19 cellular contexts compared by ENCODE assay signal in the genomic region with DNA sequence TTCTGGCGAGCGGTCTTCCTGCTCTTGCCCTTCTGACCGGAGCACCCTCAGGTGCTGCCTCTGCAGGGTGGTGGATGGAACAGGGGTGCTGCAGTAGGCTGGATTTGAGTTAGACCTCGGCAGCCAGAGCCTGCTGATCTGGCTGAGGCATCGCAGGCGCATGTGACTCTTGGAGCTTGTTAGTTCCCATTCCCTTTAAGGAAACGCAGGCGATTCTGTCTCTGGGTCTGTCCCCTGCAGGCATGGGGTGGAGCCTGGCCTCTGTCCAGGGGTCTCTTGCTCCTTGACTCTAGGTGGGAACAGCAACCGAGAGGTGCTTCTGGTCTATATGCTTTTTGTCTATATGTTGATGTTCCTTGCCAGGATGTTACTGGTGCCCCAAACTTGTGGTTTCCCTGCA. TPM values are rescaled to one million over a fixed set of nuclear protein-coding genes. Genes with fewer than 3 reads are reported as not detected.
DNase-seq lines count a peak whose midpoint lies in the region; TF ChIP-seq lines count a peak whose summit lies in the region.
"Had no signal": no experiment of that assay in that cellular context is flagged by ENCODE, and none has a peak within 500 bp of the region (broad histone marks: within the 10 kb centered on the region; RNA-seq: fewer than 3 reads in every experiment).

No MANE protein-coding gene starts in this region.

- H3K27ac ChIP-seq in esophagus muscularis mucosa (replicated peaks in 1 of 4) (peak overlapping the region; percentile 84 to 92 (median 88)), sigmoid colon (peak overlapping the region; percentile 81 to 89 (median 84)), adrenal gland (no peak overlapping the region)
- H3K27ac ChIP-seq: ovary, PC-9, testis had no signal

- H3K27me3 Mint-ChIP-seq in mesothelial cell of epicardium (ENCODE audit: low read depth): peaks cover 46% of the 10 kb centered on the region

- TF ChIP-seq CTCF in esophagus muscularis mucosa (IDR thresholded peaks at IDR 0.05) (no peak), mesothelial cell of epicardium (IDR thresholded peaks at IDR 0.05; ENCODE audit: unreplicated experiment) (no peak), sigmoid colon (IDR thresholded peaks at IDR 0.05) (no peak), adrenal gland (IDR thresholded peaks at IDR 0.05) (no peak)

- 58% methylated on average over 3 of the region's 9 CpGs for WGBS in esophagus muscularis mucosa
- 13 to 64% methylated on average over 9 of the region's 9 CpGs for WGBS in sigmoid colon, 2 donors
- 74 to 81% (median 76%) methylated on average over 6 to 9 of the region's 9 CpGs for WGBS in adrenal gland, 4 donors

- no peaks in the 10 kb centered on the region for H3K9me3 ChIP-seq in NT2/D1 (ENCODE audit: insufficient read depth, low read length)
- H3K9me3 ChIP-seq in esophagus muscularis mucosa: no peaks in the 10 kb centered on the region
- no peaks in the 10 kb centered on the region for H3K9me3 ChIP-seq in sigmoid colon
- no peaks in the 10 kb centered on the region for H3K9me3 ChIP-seq in adrenal gland (replicated peaks in 1 of 3)
- H3K9me3 ChIP-seq: ovary, testis had no signal

- H3K36me3 Mint-ChIP-seq in mesothelial cell of epicardium: no peaks in the 10 kb centered on the region
- H3K36me3 Mint-ChIP-seq: activated CD8-positive, alpha-beta memory T cell treated with anti-CD3 and anti-CD28 coated beads, Interleukin-2, amount 10 ng/mL, durations not matched to agents 7 days and 5 days had no signal

- H3K27ac Mint-ChIP-seq in mesothelial cell of epicardium: no peak overlapping the region
- H3K27ac Mint-ChIP-seq: activated CD4-positive, alpha-beta T cell treated with anti-CD3 and anti-CD28 coated beads for 36 hours; activated CD8-positive, alpha-beta memory T cell treated with anti-CD3 and anti-CD28 coated beads, Interleukin-2, amount 10 ng/mL, durations not matched to agents 7 days and 5 days had no signal

- peak overlapping the region; percentile 2 for H3K4me3 Mint-ChIP-seq in mesothelial cell of epicardium
- H3K4me3 Mint-ChIP-seq: activated CD4-positive, alpha-beta T cell treated with anti-CD3 and anti-CD28 coated beads for 36 hours; activated CD8-positive, alpha-beta memory T cell treated with anti-CD3 and anti-CD28 coated beads, Interleukin-2, amount 10 ng/mL, durations not matched to agents 7 days and 5 days; central memory CD8-positive, alpha-beta T cell; endodermal cell had no signal

- H3K4me1 ChIP-seq in NT2/D1 (ENCODE audit: insufficient read depth, insufficient read length) (peaks cover 18% of the 10 kb centered on the region), esophagus muscularis mucosa (peaks cover 49 to 100% (median 82%) of the 10 kb centered on the region in 4 donors), sigmoid colon (peaks cover 4 to 73% (median 66%) of the 10 kb centered on the region in 4 donors), adrenal gland (replicated peaks in 1 of 2) (peaks cover 6 to 11% of the 10 kb centered on the region in 2 donors)

- no peaks in the 10 kb centered on the region for H3K9me3 Mint-ChIP-seq in mesothelial cell of epicardium
- H3K9me3 Mint-ChIP-seq: central memory CD8-positive, alpha-beta T cell; endodermal cell had no signal

- H3K36me3 ChIP-seq in NT2/D1 (ENCODE audit: insufficient read depth, insufficient read length, low read length) (peaks cover 6% of the 10 kb centered on the region), esophagus muscularis mucosa (no peaks in the 10 kb centered on the region), sigmoid colon (no peaks in the 10 kb centered on the region), adrenal gland (replicated peaks in 1 of 2) (no peaks in the 10 kb centered on the region)
- H3K36me3 ChIP-seq: ovary had no signal

- H3K27me3 ChIP-seq in NT2/D1 (ENCODE audit: insufficient read depth, insufficient read length): peaks cover 31% of the 10 kb centered on the region
- peaks cover 0 to 22% (median 0%) of the 10 kb centered on the region in 4 donors for H3K27me3 ChIP-seq in esophagus muscularis mucosa
- H3K27me3 ChIP-seq in sigmoid colon: peaks cover 0 to 6% (median 0%) of the 10 kb centered on the region in 3 donors
- H3K27me3 ChIP-seq in adrenal gland: peaks cover under 1% of the 10 kb centered on the region
- H3K27me3 ChIP-seq: ovary, testis had no signal

- no peak for TF ChIP-seq POLR2A in esophagus muscularis mucosa (IDR thresholded peaks at IDR 0.05; ENCODE audit: low read depth)
- TF ChIP-seq POLR2A in sigmoid colon (IDR thresholded peaks at IDR 0.05): no peak
- no peak for TF ChIP-seq POLR2A in adrenal gland (IDR thresholded peaks at IDR 0.05)

- intact Hi-C loops in esophagus muscularis mucosa (cut with DNase I): no loop called here
- intact Hi-C loops in sigmoid colon (cut with DNase I): loop anchor here (10.0 kb wide), 1 partner anchor 268 kb away; a partner anchor contains a TSS
- intact Hi-C loops in adrenal gland (cut with DNase I): no loop called here

- no peak for DNase-seq in NT2/D1 (ENCODE audit: low read depth, low spot score)
- DNase-seq in esophagus muscularis mucosa (ENCODE audit: extremely low spot score): no peak
- DNase-seq in mesothelial cell of epicardium (ENCODE audit: low spot score in 2 of 2, unreplicated experiment in 2 of 2): no peak
- peak; percentile 86 for DNase-seq in sigmoid colon
- DNase-seq in NAMALWA (ENCODE audit: low spot score): no peak
- DNase-seq in midbrain (lab: John Stamatoyannopoulos, UW): no peak
- no peak for DNase-seq in NCI-H2171 treated with DMSO at 0.1 percent for 48 hours (lab: John Stamatoyannopoulos, UW)
- no peak for DNase-seq in adrenal gland
- DNase-seq: activated CD4-positive, alpha-beta T cell treated with anti-CD3 and anti-CD28 coated beads for 36 hours; activated CD8-positive, alpha-beta memory T cell treated with anti-CD3 and anti-CD28 coated beads, Interleukin-2, amount 10 ng/mL, durations not matched to agents 7 days and 5 days; activated effector memory CD4-positive, alpha-beta T cell treated with Interleukin-2 at 50 U/mL for 16 hours; endodermal cell; KG1; NCI-H1092 treated with DMSO at 0.1 percent for 48 hours; ovary; PC-9; stimulated activated CD8-positive, alpha-beta memory T cell treated with anti-CD3 and anti-CD28 coated beads, Interleukin-4, amount 100 ng/mL, for 48 hours; testis had no signal

- H3K4me3 ChIP-seq in NT2/D1 (ENCODE audit: insufficient read length, low read depth) (no peak overlapping the region), esophagus muscularis mucosa (peak overlapping the region; percentile 64 to 75 (median 70)), sigmoid colon (peak overlapping the region in 3 of 4 donors; percentile 54 to 87 (median 66)), adrenal gland (no peak overlapping the region)
- H3K4me3 ChIP-seq: ovary, PC-9, testis had no signal

- H3K4me1 Mint-ChIP-seq in mesothelial cell of epicardium: peaks cover 13% of the 10 kb centered on the region
- H3K4me1 Mint-ChIP-seq: central memory CD8-positive, alpha-beta T cell had no signal

- peak overlapping the region; percentile 47 for H3K9ac ChIP-seq in NT2/D1 (ENCODE audit: insufficient read length, low read depth)

- no peak for TF ChIP-seq EP300 in esophagus muscularis mucosa (IDR thresholded peaks at IDR 0.05)
- TF ChIP-seq EP300 in sigmoid colon (IDR thresholded peaks at IDR 0.05): no peak

RNA-seq across cellular contexts. Expression of a gene that starts 3.1 kb away (rescaled TPM):
- total RNA-seq in esophagus muscularis mucosa: 10 to 100 TPM; 18.6 to 89.9 (median 40.8) TPM
- 57.0 to 66.0 TPM (median 57.5 TPM) in 3 replicates for total RNA-seq in mesothelial cell of epicardium
- total RNA-seq in sigmoid colon: 10 to 100 TPM; 16.0 to 95.8 (median 29.0) TPM
- polyA plus RNA-seq in sigmoid colon: 10 to 100 TPM; 12.6 to 80.1 (median 19.0) TPM
- 10 to 100 TPM in 3 of 8 donors, 1 to 10 TPM in 5; 5.5 to 14.9 (median 8.4) TPM for total RNA-seq in adrenal gland
- polyA plus RNA-seq in adrenal gland: 10 to 100 TPM in 1 of 3 donors, 1 to 10 TPM in 2; 3.3 to 17.6 (median 9.2) TPM
- total RNA-seq: activated CD8-positive, alpha-beta memory T cell treated with anti-CD3 and anti-CD28 coated beads, Interleukin-2, amount 10 ng/mL, durations not matched to agents 7 days and 5 days had no signal

RNA-seq across cellular contexts. Expression of a gene that starts 53.0 kb away (rescaled TPM):
- total RNA-seq in esophagus muscularis mucosa (10 to 100 TPM; 69.3 to 90.6 (median 72.7) TPM), mesothelial cell of epicardium (33.7 to 35.6 TPM (median 34.7 TPM) in 3 replicates), sigmoid colon (100 to 1,000 TPM in 1 of 4 donors, 10 to 100 TPM in 3; 56.5 to 116 (median 69.6) TPM), adrenal gland (100 to 1,000 TPM; 122 to 339 (median 181) TPM)
- polyA plus RNA-seq in sigmoid colon (10 to 100 TPM; 28.9 to 58.7 (median 53.5) TPM), adrenal gland (100 to 1,000 TPM in 2 of 3 donors, 10 to 100 TPM in 1; 31.1 to 135 (median 101) TPM)

Comparison
In these comparisons a context has a peak if more than half of its experiments do, and no peak if none do; other contexts are left out.
1. H3K4me3 ChIP-seq: peak in esophagus muscularis mucosa (4 of 4) and sigmoid colon (3 of 4); none in NT2/D1 (single experiment) and adrenal gland (0 of 4).
2. H3K27ac ChIP-seq: peak in esophagus muscularis mucosa (4 of 4) and sigmoid colon (4 of 4); none in adrenal gland (0 of 5).